Comparison of ENCODE assay signal across 13 cellular contexts in the genomic region with DNA sequence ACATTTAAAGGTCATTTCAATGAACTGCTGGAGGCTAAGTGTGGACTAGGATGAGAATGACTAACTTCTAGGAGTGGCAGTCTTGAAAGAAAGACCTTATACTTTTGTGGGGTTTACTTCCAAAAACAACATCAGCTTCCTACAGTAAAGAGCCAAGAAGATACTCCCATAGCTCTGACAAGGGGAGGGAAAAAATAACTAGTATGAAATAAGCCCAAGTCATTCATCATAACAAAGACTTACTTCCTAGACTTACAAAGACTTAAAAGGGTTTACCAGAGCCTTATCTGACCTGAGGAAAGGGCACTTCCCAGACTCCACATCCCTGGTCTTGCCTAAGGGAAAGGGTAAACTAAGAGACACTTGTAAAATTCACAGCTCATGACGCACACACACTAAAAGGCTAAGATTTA. TPM values are rescaled to one million over a fixed set of nuclear protein-coding genes. Genes with fewer than 3 reads are reported as not detected.
DNase-seq lines count a peak whose midpoint lies in the region; ATAC-seq, FAIRE-seq and TF ChIP-seq lines count a peak whose summit lies in the region.
"Had no signal": no experiment of that assay in that cellular context is flagged by ENCODE, and none has a peak within 500 bp of the region (broad histone marks: within the 10 kb centered on the region; RNA-seq: fewer than 3 reads in every experiment).

No MANE protein-coding gene starts in this region.

- H3K4me3 Mint-ChIP-seq in type B pancreatic cell, result no peak overlapping the region
- no peak overlapping the region for H3K4me3 Mint-ChIP-seq in activated CD4-positive, alpha-beta T cell treated with anti-CD3 and anti-CD28 coated beads for 36 hours

- H3K27me3 Mint-ChIP-seq in type B pancreatic cell, result no peaks in the 10 kb centered on the region
- no peaks in the 10 kb centered on the region for H3K27me3 Mint-ChIP-seq in activated CD4-positive, alpha-beta T cell treated with anti-CD3 and anti-CD28 coated beads for 36 hours

- H3K36me3 Mint-ChIP-seq in type B pancreatic cell, result peaks cover 26% of the 10 kb centered on the region
- H3K36me3 Mint-ChIP-seq in activated CD4-positive, alpha-beta T cell treated with anti-CD3 and anti-CD28 coated beads for 36 hours (ENCODE audit: low read depth), result peaks cover 34% of the 10 kb centered on the region

- intact Hi-C loops in activated CD4-positive, alpha-beta T cell treated with anti-CD3 and anti-CD28 coated beads for 36 hours (cut with DNase I, micrococcal nuclease), result no loop called here

- DNase-seq in HTR-8/SVneo (ENCODE audit: insufficient read length, low spot score) (peak; percentile 18), choroid plexus epithelial cell (ENCODE audit: low read depth) (peak; percentile 52), iris pigment epithelial cell (ENCODE audit: low read depth) (peak; percentile 46), type B pancreatic cell (ENCODE audit: extremely low spot score, unreplicated experiment) (no peak), DMS 273 (lab: John Stamatoyannopoulos, UW; ENCODE audit: unreplicated experiment) (no peak), NCI-H128 (lab: John Stamatoyannopoulos, UW; ENCODE audit: unreplicated experiment) (no peak)
- DNase-seq in activated CD4-positive, alpha-beta T cell treated with anti-CD3 and anti-CD28 coated beads for 36 hours, result no peak
- DNase-seq: DND-41; H7; lower lobe of right lung; NCI-H2107; stimulated activated naive CD4-positive, alpha-beta T cell had no signal

- H3K9me3 Mint-ChIP-seq in type B pancreatic cell, result peaks cover 13% of the 10 kb centered on the region
- H3K9me3 Mint-ChIP-seq in activated CD4-positive, alpha-beta T cell treated with anti-CD3 and anti-CD28 coated beads for 36 hours (ENCODE audit: low read depth), result peaks cover 4% of the 10 kb centered on the region

- POLR2A ChIA-PET in activated CD4-positive, alpha-beta T cell treated with anti-CD3 and anti-CD28 coated beads for 36 hours (lab: Charles Lee), result interaction anchor here (0.6 kb wide), 1 partner anchor 80 kb away, joined by 4 read pairs; no protein-coding TSS in a partner anchor

- no peak for TF ChIP-seq CTCF in choroid plexus epithelial cell (conservative IDR thresholded peaks at IDR 0.05; ENCODE audit: low read depth, low read length)
- TF ChIP-seq CTCF in type B pancreatic cell (conservative IDR thresholded peaks at IDR 0.05), result no peak

- H3K4me3 ChIP-seq in choroid plexus epithelial cell (ENCODE audit: low read depth, low read length), result no peak overlapping the region
- H3K4me3 ChIP-seq: lower lobe of right lung had no signal

- ATAC-seq in activated CD4-positive, alpha-beta T cell treated with anti-CD3 and anti-CD28 coated beads for 36 hours, result no peak

- H3K4me1 Mint-ChIP-seq in type B pancreatic cell (ENCODE audit: unreplicated experiment), result peaks cover 14% of the 10 kb centered on the region
- H3K4me1 Mint-ChIP-seq in activated CD4-positive, alpha-beta T cell treated with anti-CD3 and anti-CD28 coated beads for 36 hours, result peaks cover 46% of the 10 kb centered on the region

- peak overlapping the region; percentile 49 for H3K27ac Mint-ChIP-seq in type B pancreatic cell
- H3K27ac Mint-ChIP-seq in activated CD4-positive, alpha-beta T cell treated with anti-CD3 and anti-CD28 coated beads for 36 hours, result no peak overlapping the region

- FAIRE-seq in HTR-8/SVneo (lab: Jason Lieb, UNC), result no peak
- FAIRE-seq: RCC 7860 had no signal

- CTCF ChIA-PET in activated CD4-positive, alpha-beta T cell treated with anti-CD3 and anti-CD28 coated beads for 36 hours (lab: Charles Lee), result interaction anchor here (0.8 to 1.5 kb wide), 4 partner anchors 15 to 443 kb away, joined by 3 to 4 read pairs (median 3); no protein-coding TSS in a partner anchor

RNA-seq across cellular contexts. Expression of a gene that starts 31.7 kb away (rescaled TPM):
- 30.4 and 39.5 TPM in 2 replicates for total RNA-seq in type B pancreatic cell (ENCODE audit: low replicate concordance)
- total RNA-seq in activated CD4-positive, alpha-beta T cell treated with anti-CD3 and anti-CD28 coated beads for 36 hours, result 1 to 10 TPM; 5.5 to 6.4 TPM

Comparison
In these comparisons a context has a peak if more than half of its experiments do, and no peak if none do; other contexts are left out.
1. DNase-seq: peak in HTR-8/SVneo (single experiment), choroid plexus epithelial cell (single experiment) and iris pigment epithelial cell (single experiment); none in type B pancreatic cell (single experiment), DMS 273 (single experiment), activated CD4-positive, alpha-beta T cell treated with anti-CD3 and anti-CD28 coated beads for 36 hours (single experiment) and NCI-H128 (single experiment).